ENCODE assay signal across 13 cellular contexts in the genomic region with DNA sequence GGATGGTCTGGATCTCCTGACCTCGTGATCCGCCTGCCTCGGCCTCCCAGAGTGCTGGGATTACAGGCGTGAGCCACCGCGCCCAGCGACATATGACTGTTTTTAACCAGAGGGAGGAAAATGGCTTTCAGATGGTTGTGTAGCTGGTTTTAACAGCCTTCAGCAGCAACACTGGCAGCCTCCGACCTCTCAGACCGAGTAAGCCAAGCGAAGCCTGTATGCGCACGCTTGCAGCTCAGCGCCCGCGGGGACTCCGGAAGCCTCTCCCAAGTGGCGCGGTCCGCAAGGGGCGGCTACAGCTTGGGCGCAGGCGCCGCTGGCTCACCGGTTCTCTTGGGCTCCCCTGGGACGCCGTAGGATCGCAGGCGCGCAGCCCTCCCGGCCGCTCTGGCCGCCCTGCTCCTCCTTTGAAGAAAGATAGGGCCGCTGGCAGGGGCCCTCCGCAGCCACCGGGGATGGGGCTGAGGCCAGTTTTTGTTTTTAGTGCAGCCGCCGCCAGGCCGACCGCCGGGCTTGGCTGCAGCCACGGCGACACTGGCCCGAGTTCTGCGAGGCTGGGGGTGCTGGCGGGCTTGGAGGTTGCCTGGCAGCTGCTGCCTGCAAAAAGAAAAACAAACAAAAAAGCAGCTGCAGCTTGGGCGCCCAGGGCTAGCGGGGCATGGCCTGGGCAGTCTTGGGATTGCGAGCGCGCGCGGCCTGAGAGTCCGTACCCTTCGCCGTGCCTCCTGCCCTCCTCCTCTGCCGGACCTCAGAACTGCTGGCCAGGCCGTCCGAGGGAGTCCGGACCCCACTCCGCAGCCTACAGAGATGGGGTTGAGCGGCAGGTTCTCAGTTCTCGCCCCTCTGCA. TPM values are rescaled to one million over a fixed set of nuclear protein-coding genes. Genes with fewer than 3 reads are reported as not detected.
DNase-seq lines count a peak whose midpoint lies in the region; ATAC-seq, FAIRE-seq and TF ChIP-seq lines count a peak whose summit lies in the region.
"Not testable (repeated sequence)": the region's sequence is repeated elsewhere in the genome, so short reads cannot be mapped to it uniquely, and the experiment has no call there.
"Had no signal": no experiment of that assay in that cellular context is flagged by ENCODE, and none has a peak within 500 bp of the region (broad histone marks: within the 10 kb centered on the region; RNA-seq: fewer than 3 reads in every experiment).

No MANE protein-coding gene starts in this region.

- ATAC-seq in GM23338 (peak; percentile 56), RWPE2 (ENCODE audit: low read depth) (peak; percentile 88), Right ventricle myocardium superior (ENCODE audit: poor library complexity) (peak; percentile 92), HepG2 (peak; percentile 36; the same call in 2 of the 3 replicates), psoas muscle (peak in 2 of 4 donors; percentile 35 to 64), upper lobe of right lung (peak; percentile 69)

- not testable (repeated sequence) for DNase-seq in GM23338 (ENCODE audit: low spot score); RWPE2 (ENCODE audit: low spot score); Right ventricle myocardium superior; HepG2 (ENCODE audit: low spot score); psoas muscle
- peak; percentile 5 for DNase-seq in ecto neural progenitor cell (ENCODE audit: low spot score)
- peak; percentile 56 for DNase-seq in upper lobe of right lung

- H3K4me3 ChIP-seq in GM23338; RWPE2 (ENCODE audit: severe bottlenecking); HepG2 (replicated peaks in 1 of 3; ENCODE audit: insufficient read depth in 1 of 3, low read depth in 2 of 3, low read length in 3 of 3); upper lobe of right lung: not testable (repeated sequence)
- peak overlapping the region; percentile 43 for H3K4me3 ChIP-seq in psoas muscle

- H3K9ac ChIP-seq in HepG2 (ENCODE audit: insufficient read depth, low read depth, low read length), result not testable (repeated sequence)

- H3K27ac ChIP-seq in GM23338 (ENCODE audit: low read depth); RWPE2 (ENCODE audit: poor library complexity, severe bottlenecking); HepG2 (ENCODE audit: extremely low read length, insufficient read depth, low read length); psoas muscle; upper lobe of right lung: not testable (repeated sequence)

- FAIRE-seq in HepG2 (lab: Jason Lieb, UNC), result not testable (repeated sequence)

- H3F3A ChIP-seq in GM23338 (replicated peaks; ENCODE audit: low read depth), result not testable (repeated sequence)

- not testable (repeated sequence) for H3K36me3 Mint-ChIP-seq in GM23338 (ENCODE audit: low read depth)

- H3K4me2 ChIP-seq in GM23338; HepG2 (ENCODE audit: low read depth, low read length): not testable (repeated sequence)

- H3K9me3 ChIP-seq in RWPE2 (ENCODE audit: severe bottlenecking); HepG2 (ENCODE audit: low read length); psoas muscle; upper lobe of right lung: not testable (repeated sequence)

- H3K79me2 ChIP-seq in GM23338 (replicated peaks; ENCODE audit: insufficient read depth); HepG2 (ENCODE audit: insufficient read depth, low read length): not testable (repeated sequence)

- not testable (repeated sequence) for H3K4me1 Mint-ChIP-seq in GM23338

- H3K27me3 ChIP-seq in GM23338 (ENCODE audit: insufficient read depth); RWPE2 (ENCODE audit: insufficient read depth, poor library complexity, severe bottlenecking); HepG2 (ENCODE audit: control insufficient read depth in 1 of 2, insufficient read depth in 2 of 2, low read length in 2 of 2); psoas muscle (ENCODE audit: insufficient read depth in 3 of 3, low read length in 2 of 3); upper lobe of right lung: not testable (repeated sequence)

- not testable (repeated sequence) for H3K9me2 ChIP-seq in GM23338 (ENCODE audit: insufficient read depth)

- not testable (repeated sequence) for H3K36me3 ChIP-seq in GM23338 (ENCODE audit: insufficient read depth); RWPE2 (ENCODE audit: low read depth); HepG2 (replicated peaks in 1 of 2; ENCODE audit: control insufficient read depth in 1 of 2, insufficient read depth in 2 of 2, low read length in 2 of 2); psoas muscle (ENCODE audit: insufficient read depth in 1 of 2, low read depth in 1 of 2); upper lobe of right lung

- not testable (repeated sequence) for H3K4me3 Mint-ChIP-seq in GM23338

- not testable (repeated sequence) for H2AFZ ChIP-seq in GM23338; HepG2 (ENCODE audit: low read length)

- not testable (repeated sequence) for H3K9me3 Mint-ChIP-seq in GM23338

- TF ChIP-seq POLR2A in HepG2 (IDR thresholded peaks at IDR 0.05; ENCODE audit: insufficient read depth in 1 of 2, low read depth in 2 of 2, low read length in 2 of 2), result not testable (repeated sequence)

- CTCF ChIA-PET in HepG2 (lab: Yijun Ruan, JAX; ENCODE audit: low intra/inter-chr PET ratio, low total read pairs), result not testable (repeated sequence)

- not testable (repeated sequence) for BruUV-seq in HepG2 (replicated peaks; lab: Mats Ljungman, UMichigan)

- not testable (repeated sequence) for H4K20me1 ChIP-seq in GM23338 (replicated peaks; ENCODE audit: insufficient read depth); HepG2 (ENCODE audit: insufficient read depth, low read length)

- not testable (repeated sequence) for H3K27me3 Mint-ChIP-seq in GM23338 (ENCODE audit: insufficient read depth, low read depth, poor library complexity)

- not testable (repeated sequence) for H3K4me1 ChIP-seq in GM23338 (ENCODE audit: insufficient read depth); RWPE2 (ENCODE audit: insufficient read depth, poor library complexity, severe bottlenecking); HepG2 (ENCODE audit: insufficient read depth, low read length); psoas muscle; upper lobe of right lung

- TF ChIP-seq RAD21 in HepG2 (CRISPR knock-in tag; IDR thresholded peaks at IDR 0.05), result not testable (repeated sequence)

- POLR2A ChIA-PET in HepG2 (lab: Yijun Ruan, JAX), result not testable (repeated sequence)

- in situ Hi-C loops in HepG2 (cut with HindIII; ENCODE audit: extremely low pct_ligation_motif_present, low pct_unique_long_range_greater_than_20kb), result not testable (repeated sequence)

- TF ChIP-seq EP300 in HepG2 (IDR thresholded peaks at IDR 0.05; ENCODE audit: low read depth in 2 of 2, low read length in 2 of 2); HepG2 (CRISPR knock-in tag; IDR thresholded peaks at IDR 0.05; ENCODE audit: borderline replicate concordance): not testable (repeated sequence)

- no CpG with 5 or more reads among the region's 62 CpGs for WGBS in HepG2 (ENCODE audit: low lambda C conversion rate)
- 57 to 87% (median 86%) methylated on average over 11 to 13 of the region's 62 CpGs for WGBS in psoas muscle, 3 donors

- intact Hi-C loops in Right ventricle myocardium superior (cut with DNase I); HepG2 (cut with micrococcal nuclease; ENCODE audit: unreplicated experiment); psoas muscle (cut with DNase I); upper lobe of right lung (cut with DNase I): not testable (repeated sequence)

- TF ChIP-seq CTCF in GM23338 (conservative IDR thresholded peaks at IDR 0.05; ENCODE audit: low read depth in 2 of 2); RWPE2 (IDR thresholded peaks at IDR 0.05; ENCODE audit: poor library complexity, severe bottlenecking); HepG2 (CRISPR knock-in tag; IDR thresholded peaks at IDR 0.05); psoas muscle (IDR thresholded peaks at IDR 0.05); upper lobe of right lung (IDR thresholded peaks at IDR 0.05): not testable (repeated sequence)

- H3K27ac Mint-ChIP-seq in GM23338, result not testable (repeated sequence)

RNA-seq across cellular contexts. Expression of a gene that starts 39.9 kb away (rescaled TPM):
- total RNA-seq in GM23338 (2014; rRNA removed; shearing (Covaris generic)), result not detected in 2 replicates
- polyA plus RNA-seq in GM23338 (2016; fragmentation: Nextera tagmentation; extraction: Ambion mirVana) (not detected in 2 replicates), HepG2 (2011; rRNA removed) (not detected in 2 replicates), psoas muscle (not detected)
- total RNA-seq in Right ventricle myocardium superior (not detected), HepG2 (2016; rRNA removed; fragmentation: Illumina TruSeq; extraction: Trizol) (not detected in 2 replicates), psoas muscle (not detected), upper lobe of right lung (not detected)
- total RNA-seq in HepG2 (2016; cell fraction: cytosol; rRNA removed; fragmentation: Illumina TruSeq; extraction: Trizol; ENCODE audit: low read depth), result not detected in 2 replicates
- total RNA-seq in HepG2 (2016; cell fraction: insoluble cytoplasmic fraction; rRNA removed; fragmentation: Illumina TruSeq; extraction: Trizol), result not detected in 2 replicates
- total RNA-seq in HepG2 (2016; cell fraction: membrane; rRNA removed; fragmentation: Illumina TruSeq; extraction: Trizol), result not detected in 2 replicates
- total RNA-seq in HepG2 (2016; cell fraction: nucleus; rRNA removed; fragmentation: Illumina TruSeq; extraction: Trizol), result not detected in 2 replicates
- polyA plus RNA-seq in HepG2 (2011; cell fraction: cytosol; rRNA removed), result not detected in 2 replicates
- polyA plus RNA-seq in HepG2 (2011; cell fraction: nucleus; rRNA removed), result not detected in 2 replicates
- polyA plus RNA-seq in HepG2 (2012), result not detected in 2 replicates
- not detected in 2 replicates for polyA plus RNA-seq in HepG2 (2016; cell fraction: cytosol; fragmentation: Illumina TruSeq; extraction: Trizol; ENCODE audit: low read depth)
- polyA plus RNA-seq in HepG2 (2016; cell fraction: insoluble cytoplasmic fraction; fragmentation: Illumina TruSeq; extraction: Trizol; ENCODE audit: low read depth), result not detected in 2 replicates
- polyA plus RNA-seq in HepG2 (2016; cell fraction: membrane; fragmentation: Illumina TruSeq; extraction: Trizol; ENCODE audit: low read depth), result not detected in 2 replicates
- not detected in 2 replicates for polyA plus RNA-seq in HepG2 (2016; cell fraction: nucleus; fragmentation: Illumina TruSeq; extraction: Trizol; ENCODE audit: insufficient read depth, low read depth)
- not detected in 2 replicates for polyA minus RNA-seq in HepG2 (2011; rRNA and poly(A)+ RNA removed; ENCODE audit: low replicate concordance)
- not detected in 2 replicates for polyA minus RNA-seq in HepG2 (2011; cell fraction: cytosol; rRNA and poly(A)+ RNA removed)
- polyA minus RNA-seq in HepG2 (2011; cell fraction: nucleus; rRNA and poly(A)+ RNA removed), result not detected in 2 replicates
- total RNA-seq: CD4-positive, alpha-beta memory T cell; H7; HFFc6; HT1080; IMR-90 had no signal
- polyA plus RNA-seq: BJ; CD4-positive, alpha-beta memory T cell; IMR-90 had no signal
